8 cellular contexts compared by ENCODE assay signal in genomic region chr3:61562810-61563613, GRCh38. TPM values are rescaled to one million over a fixed set of nuclear protein-coding genes. Genes with fewer than 3 reads are reported as not detected.
A peak's percentile ranks its signal among the peaks of the same experiment; 100 is the strongest.
DNase-seq lines count a peak whose midpoint lies in the region; ATAC-seq and TF ChIP-seq lines count a peak whose summit lies in the region.

No MANE protein-coding gene starts in this region.

- H3K4me1 Mint-ChIP-seq in natural killer cell = no peaks in the 10 kb centered on the region

- H3K4me3 Mint-ChIP-seq in natural killer cell = peak overlapping the region; percentile 69

- H3K27ac ChIP-seq in Peyer's patch = peak overlapping the region; percentile 69 to 99 (median 87)
- peak overlapping the region; percentile 82 to 95 (median 94) for H3K27ac ChIP-seq in esophagus squamous epithelium

- H3K4me1 ChIP-seq in Peyer's patch (peaks cover 0 to 8% (median 2%) of the 10 kb centered on the region in 4 donors), esophagus squamous epithelium (peaks cover 4 to 58% (median 12%) of the 10 kb centered on the region in 3 donors)

- H3K27me3 ChIP-seq in Peyer's patch (no peaks in the 10 kb centered on the region), esophagus squamous epithelium (peaks cover 0 to 74% (median 0%) of the 10 kb centered on the region in 4 donors)

- peak; percentile 71 for DNase-seq in GM03348 (ENCODE audit: low spot score)
- DNase-seq in Peyer's patch = peak in 2 of 3 donors; percentile 59 to 72
- no peak for DNase-seq in esophagus squamous epithelium (lab: John Stamatoyannopoulos, UW)
- no peak for DNase-seq in natural killer cell
- DNase-seq in H4 (ENCODE audit: low spot score) = no peak
- no peak for DNase-seq in NCI-H1930 (lab: John Stamatoyannopoulos, UW)
- no peak for DNase-seq in GDM1 (lab: John Stamatoyannopoulos, UW)

- H3K36me3 Mint-ChIP-seq in natural killer cell = no peaks in the 10 kb centered on the region

- peaks cover 17 to 36% of the 10 kb centered on the region in 2 donors for H3K27me3 Mint-ChIP-seq in natural killer cell (ENCODE audit: low read depth in 2 of 2)

- intact Hi-C loops in esophagus squamous epithelium (cut with DNase I) = loop anchor here (10.0 kb wide), 2 partner anchors 292 to 622 kb away; no protein-coding TSS in a partner anchor
- intact Hi-C loops in natural killer cell (cut with micrococcal nuclease) = no loop called here

- H3K9me3 ChIP-seq in Peyer's patch = no peaks in the 10 kb centered on the region
- no peaks in the 10 kb centered on the region for H3K9me3 ChIP-seq in esophagus squamous epithelium

- peak overlapping the region; percentile 48 to 74 (median 66) for H3K4me3 ChIP-seq in Peyer's patch
- peak overlapping the region; percentile 68 to 81 (median 74) for H3K4me3 ChIP-seq in esophagus squamous epithelium

- 0 to 3% methylated on average over 1 to 8 of the region's 54 CpGs for WGBS in esophagus squamous epithelium, 2 donors

- H3K9me3 Mint-ChIP-seq in natural killer cell = no peaks in the 10 kb centered on the region

- ATAC-seq in natural killer cell = no peak
- ATAC-seq in GM18511 (IDR thresholded peaks at IDR 0.05; ENCODE audit: unreplicated experiment) = no peak

- TF ChIP-seq CTCF in Peyer's patch (IDR thresholded peaks at IDR 0.05) (no peak), esophagus squamous epithelium (IDR thresholded peaks at IDR 0.05) (no peak), natural killer cell (IDR thresholded peaks at IDR 0.05) (no peak)

- TF ChIP-seq POLR2A in Peyer's patch (IDR thresholded peaks at IDR 0.05) (no peak), esophagus squamous epithelium (IDR thresholded peaks at IDR 0.05) (no peak)

- H3K27ac Mint-ChIP-seq in natural killer cell = no peak overlapping the region

- H3K36me3 ChIP-seq in Peyer's patch (no peaks in the 10 kb centered on the region), esophagus squamous epithelium (no peaks in the 10 kb centered on the region)

RNA-seq across cellular contexts. Expression of gene PTPRG, which starts 1.6 kb away (rescaled TPM):
- 10 to 100 TPM; 33.5 to 56.6 (median 46.9) TPM for total RNA-seq in Peyer's patch
- 10 to 100 TPM in 3 of 4 donors, 1 to 10 TPM in 1; 3.7 to 42.2 (median 15.2) TPM for total RNA-seq in esophagus squamous epithelium
- 1 to 10 TPM; 1.0 to 2.9 (median 2.5) TPM for total RNA-seq in natural killer cell
- 15.7 and 16.1 TPM in 2 replicates for total RNA-seq in H4 (2014; rRNA removed; shearing (Covaris generic))

Comparison
In these comparisons a context has a peak if more than half of its experiments do, and no peak if none do; other contexts are left out.
1. DNase-seq: peak in GM03348 (single experiment) and Peyer's patch (2 of 3); none in esophagus squamous epithelium (single experiment), natural killer cell (single experiment), H4 (single experiment), NCI-H1930 (0 of 2) and GDM1 (single experiment).